Comparison of ENCODE assay signal across 16 cellular contexts in the genomic region with DNA sequence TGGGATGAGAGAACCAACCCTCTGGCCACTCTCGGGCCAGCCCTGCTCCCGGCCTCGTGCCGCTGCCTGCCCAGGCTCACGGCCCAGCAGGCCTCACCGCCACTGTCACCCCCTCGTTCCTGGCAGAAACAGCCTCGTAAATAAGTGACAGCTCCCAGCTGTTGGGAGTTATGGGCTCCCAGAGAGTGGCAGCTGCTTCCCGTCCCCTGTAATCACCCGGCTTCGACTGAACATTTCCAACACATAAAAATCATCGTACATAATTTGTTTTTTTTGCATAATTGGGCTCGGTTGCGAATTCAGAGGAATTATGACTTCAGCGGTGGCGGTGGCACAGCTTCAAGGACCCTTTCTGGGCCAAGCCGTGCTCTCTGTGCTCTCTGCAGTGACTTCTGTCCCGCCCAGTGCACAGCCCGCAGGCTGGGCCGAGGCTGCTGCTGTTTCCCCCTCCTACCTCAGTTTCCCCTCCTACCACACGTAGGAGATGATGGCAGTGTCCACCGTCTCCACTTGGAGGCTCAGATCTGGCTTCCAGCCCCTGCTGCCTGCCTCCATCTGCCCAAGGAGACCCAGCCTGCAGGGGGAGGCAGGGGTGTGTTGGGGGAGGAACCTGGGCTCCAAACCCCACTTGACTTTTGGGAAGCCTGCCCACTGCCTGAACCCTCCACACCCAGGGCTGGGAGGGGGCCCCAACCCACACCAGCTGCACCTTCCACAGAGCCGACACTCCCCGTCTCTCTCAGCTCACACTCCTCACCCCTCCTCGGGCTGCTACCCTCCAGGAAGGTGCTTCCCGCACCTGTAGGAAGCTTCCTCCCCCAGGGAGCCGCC.
A peak's percentile ranks its signal among the peaks of the same experiment; 100 is the strongest.
DNase-seq lines count a peak whose midpoint lies in the region; ATAC-seq and TF ChIP-seq lines count a peak whose summit lies in the region.
"Had no signal": no experiment of that assay in that cellular context is flagged by ENCODE, and none has a peak within 500 bp of the region (broad histone marks: within the 10 kb centered on the region; RNA-seq: fewer than 3 reads in every experiment).

No MANE protein-coding gene starts in this region.

- H3K79me2 ChIP-seq in neural progenitor cell (ENCODE audit: low read depth): no peaks in the 10 kb centered on the region

- no peaks in the 10 kb centered on the region for H3K36me3 ChIP-seq in neural progenitor cell
- H3K36me3 ChIP-seq: sigmoid colon had no signal

- no peaks in the 10 kb centered on the region for H3K9me3 ChIP-seq in neural progenitor cell (ENCODE audit: low read depth)
- H3K9me3 ChIP-seq: sigmoid colon had no signal

- peaks cover 6% of the 10 kb centered on the region for H3K27me3 Mint-ChIP-seq in neural progenitor cell (ENCODE audit: insufficient read depth, low read depth)
- H3K27me3 Mint-ChIP-seq: naive thymus-derived CD4-positive, alpha-beta T cell; T-cell had no signal

- H3K4me3 ChIP-seq in dorsolateral prefrontal cortex (no peak overlapping the region), neural progenitor cell (no peak overlapping the region)
- H3K4me3 ChIP-seq: coronary artery, sigmoid colon had no signal

- H3K27me3 ChIP-seq in dorsolateral prefrontal cortex (peaks cover 0 to 4% (median 0%) of the 10 kb centered on the region in 45 donors), neural progenitor cell (no peaks in the 10 kb centered on the region)

- H3K36me3 Mint-ChIP-seq in neural progenitor cell: no peaks in the 10 kb centered on the region
- H3K36me3 Mint-ChIP-seq: naive thymus-derived CD4-positive, alpha-beta T cell; stimulated activated memory B cell treated with anti-CD40 and anti-IgM and Interleukin-4, amounts not matched to agents 10 μg/mL and 1 μg/mL and 100 μg/mL, for 72 hours; T-cell had no signal

- no peaks in the 10 kb centered on the region for H3K9me3 Mint-ChIP-seq in neural progenitor cell
- H3K9me3 Mint-ChIP-seq: stimulated activated memory B cell treated with anti-CD40 and anti-IgM and Interleukin-4, amounts not matched to agents 10 μg/mL and 1 μg/mL and 100 μg/mL, for 72 hours; T-cell had no signal

- DNase-seq in AG08396 (ENCODE audit: low spot score) (peak; percentile 52), NCI-H1694 (lab: John Stamatoyannopoulos, UW) (peak; percentile 69), dorsolateral prefrontal cortex (no peak), neural progenitor cell (ENCODE audit: low spot score) (no peak), posterior vena cava (ENCODE audit: low spot score) (no peak)
- DNase-seq in activated CD4-positive, CD25-positive, alpha-beta regulatory T cell treated with anti-CD3 and anti-CD28 coated beads, Interleukin-2, amount 50 U/mL, for 72 hours: no peak
- DNase-seq: amygdala; naive thymus-derived CD4-positive, alpha-beta T cell; NCI-H2227 treated with DMSO at 0.1 percent for 48 hours; sigmoid colon; T-cell had no signal

- TF ChIP-seq CTCF in dorsolateral prefrontal cortex (IDR thresholded peaks at IDR 0.05 in 54 of 56, conservative IDR thresholded peaks at IDR 0.05 in 2 of 56; ENCODE audit: low read depth in 1 of 56, partially characterized antibody in 56 of 56): no peak
- TF ChIP-seq CTCF in neural progenitor cell (IDR thresholded peaks at IDR 0.05): no peak

- H3K9ac ChIP-seq in neural progenitor cell: no peak overlapping the region

- H3K4me1 Mint-ChIP-seq in neural progenitor cell: peaks cover 14% of the 10 kb centered on the region
- H3K4me1 Mint-ChIP-seq: naive thymus-derived CD4-positive, alpha-beta T cell; stimulated activated memory B cell treated with anti-CD40 and anti-IgM and Interleukin-4, amounts not matched to agents 10 μg/mL and 1 μg/mL and 100 μg/mL, for 72 hours; T-cell had no signal

- H3K27ac Mint-ChIP-seq in neural progenitor cell: peak overlapping the region; percentile 82
- H3K27ac Mint-ChIP-seq: naive thymus-derived CD4-positive, alpha-beta T cell; stimulated activated memory B cell treated with anti-CD40 and anti-IgM and Interleukin-4, amounts not matched to agents 10 μg/mL and 1 μg/mL and 100 μg/mL, for 72 hours; T-cell had no signal

- ATAC-seq in GM21737 (IDR thresholded peaks at IDR 0.05; ENCODE audit: unreplicated experiment) (no peak), HG03460 (IDR thresholded peaks at IDR 0.05; ENCODE audit: unreplicated experiment) (no peak)
- ATAC-seq: esophagus mucosa; naive thymus-derived CD4-positive, alpha-beta T cell; T-cell had no signal

- H2AFZ ChIP-seq in neural progenitor cell (replicated peaks): no peak overlapping the region

- no peaks in the 10 kb centered on the region for H3F3A ChIP-seq in neural progenitor cell (ENCODE audit: low read depth)

- peaks cover 21% of the 10 kb centered on the region for H3K4me1 ChIP-seq in neural progenitor cell

- intact Hi-C loops in dorsolateral prefrontal cortex (cut with DNase I): no loop called here
- intact Hi-C loops in posterior vena cava (cut with DNase I): no loop called here

- H4K20me1 ChIP-seq in neural progenitor cell (ENCODE audit: low read depth): no peaks in the 10 kb centered on the region

- no peak overlapping the region for H3K4me3 Mint-ChIP-seq in neural progenitor cell
- H3K4me3 Mint-ChIP-seq: naive thymus-derived CD4-positive, alpha-beta T cell; stimulated activated memory B cell treated with anti-CD40 and anti-IgM and Interleukin-4, amounts not matched to agents 10 μg/mL and 1 μg/mL and 100 μg/mL, for 72 hours; T-cell had no signal

- H3K27ac ChIP-seq in dorsolateral prefrontal cortex (peak overlapping the region in 55 of 59 donors; percentile 17 to 89 (median 71)), neural progenitor cell (no peak overlapping the region)
- H3K27ac ChIP-seq: coronary artery, sigmoid colon had no signal

- no peak overlapping the region for H3K4me2 ChIP-seq in neural progenitor cell

Comparison
In these comparisons a context has a peak if more than half of its experiments do, and no peak if none do; other contexts are left out.
1. DNase-seq: peak in AG08396 (single experiment) and NCI-H1694 (single experiment); none in dorsolateral prefrontal cortex (0 of 10), neural progenitor cell (single experiment), posterior vena cava (single experiment) and activated CD4-positive, CD25-positive, alpha-beta regulatory T cell treated with anti-CD3 and anti-CD28 coated beads, Interleukin-2, amount 50 U/mL, for 72 hours (single experiment).